In the genomic region with DNA sequence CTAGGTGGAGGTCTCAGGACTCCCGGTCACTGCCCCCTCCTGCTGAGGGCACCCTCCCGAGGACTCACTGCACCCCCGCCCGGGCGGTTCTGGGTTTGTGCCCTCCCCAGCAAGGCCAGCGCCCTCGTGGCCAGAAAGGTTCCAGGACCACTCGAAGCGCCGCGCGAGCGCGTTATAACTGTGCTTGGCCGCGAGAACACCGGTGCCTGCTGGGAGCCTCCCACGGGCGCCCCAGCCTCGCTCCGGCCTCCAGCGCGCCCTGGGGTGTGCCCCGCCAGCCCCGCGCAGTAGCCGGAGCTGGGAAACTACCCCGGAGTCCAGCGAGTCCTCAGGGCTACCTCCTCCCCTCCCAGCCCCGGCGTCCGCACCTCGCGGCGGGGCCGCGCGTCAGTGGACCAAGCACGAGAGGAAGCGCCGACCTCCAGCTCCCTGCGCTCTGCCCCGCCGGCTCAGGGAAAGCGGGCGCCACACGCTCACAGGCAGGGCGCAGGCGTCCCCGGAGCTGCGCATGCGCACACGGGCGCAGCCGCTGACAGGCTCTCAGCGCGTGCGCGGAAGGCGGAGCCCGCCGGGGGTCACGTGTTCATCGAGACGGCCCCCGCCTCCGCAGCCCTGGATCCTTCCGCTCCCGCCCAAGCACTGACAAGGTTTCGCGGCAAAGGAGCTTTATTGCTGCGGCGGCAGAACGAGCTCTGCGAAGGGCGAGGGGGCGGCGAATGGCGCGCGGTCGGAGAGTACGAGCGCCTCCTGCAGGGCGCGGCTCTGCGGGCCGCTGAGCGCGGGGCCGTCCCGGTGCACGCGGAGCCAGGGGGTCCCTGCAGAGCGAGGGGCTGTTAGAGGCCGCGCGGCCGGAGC, we compare ENCODE assay signal across 8 cellular contexts. TPM values are rescaled to one million over a fixed set of nuclear protein-coding genes. Genes with fewer than 3 reads are reported as not detected.
DNase-seq lines count a peak whose midpoint lies in the region; ATAC-seq and TF ChIP-seq lines count a peak whose summit lies in the region.

A gene with protein sequence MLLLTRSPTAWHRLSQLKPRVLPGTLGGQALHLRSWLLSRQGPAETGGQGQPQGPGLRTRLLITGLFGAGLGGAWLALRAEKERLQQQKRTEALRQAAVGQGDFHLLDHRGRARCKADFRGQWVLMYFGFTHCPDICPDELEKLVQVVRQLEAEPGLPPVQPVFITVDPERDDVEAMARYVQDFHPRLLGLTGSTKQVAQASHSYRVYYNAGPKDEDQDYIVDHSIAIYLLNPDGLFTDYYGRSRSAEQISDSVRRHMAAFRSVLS (minus strand): TSS at position 495 of the 855 bp plus-strand sequence. CDS start 1,187 bp downstream, outside the sequence.

- no peaks in the 10 kb centered on the region for H3K9me3 ChIP-seq in DOHH2 (ENCODE audit: control insufficient read depth, insufficient read depth, low read length)

- peaks cover 29% of the 10 kb centered on the region for H3K4me1 ChIP-seq in DOHH2 (ENCODE audit: control insufficient read depth, low read length)

- H3K79me2 ChIP-seq in DOHH2 (ENCODE audit: control insufficient read depth, low read length), result peaks cover 51% of the 10 kb centered on the region

- H3K4me3 ChIP-seq in DOHH2 (ENCODE audit: low read length) (peak within 1 kb of the TSS; percentile 93), fibroblast of pulmonary artery (replicated peaks; ENCODE audit: low read depth, low read length) (peak within 1 kb of the TSS; percentile 74)

- H4K20me1 ChIP-seq in DOHH2 (ENCODE audit: control insufficient read depth, insufficient read depth, low read depth, low read length), result no peaks in the 10 kb centered on the region

- H3F3A ChIP-seq in DOHH2 (ENCODE audit: control insufficient read depth, insufficient read depth), result peaks cover 21% of the 10 kb centered on the region

- peak within 1 kb of the TSS; percentile 83 for H3K27ac ChIP-seq in DOHH2 (ENCODE audit: low read depth, low read length)

- H3K4me1 Mint-ChIP-seq in nephron progenitor cell, result peaks cover 23% of the 10 kb centered on the region
- peaks cover 26% of the 10 kb centered on the region for H3K4me1 Mint-ChIP-seq in stimulated activated naive CD8-positive, alpha-beta T cell treated with anti-CD3 and anti-CD28 coated beads, Interleukin-15, Interleukin-2, amounts not matched to agents 100 ng/mL and 50 ng/mL, for 24 hours (ENCODE audit: low read depth)

- H3K9me3 Mint-ChIP-seq in nephron progenitor cell, result no peaks in the 10 kb centered on the region
- H3K9me3 Mint-ChIP-seq in stimulated activated naive CD8-positive, alpha-beta T cell treated with anti-CD3 and anti-CD28 coated beads, Interleukin-15, Interleukin-2, amounts not matched to agents 100 ng/mL and 50 ng/mL, for 24 hours, result no peaks in the 10 kb centered on the region

- TF ChIP-seq CTCF in DOHH2 (IDR thresholded peaks at IDR 0.05; ENCODE audit: low read depth, low read length, poor library complexity, severe bottlenecking), result no peak
- peak; percentile 11 for TF ChIP-seq CTCF in fibroblast of pulmonary artery (IDR thresholded peaks at IDR 0.05; ENCODE audit: low read length, missing control alignments)
- TF ChIP-seq CTCF in nephron progenitor cell (IDR thresholded peaks at IDR 0.05), result peak; percentile 34

- no peaks in the 10 kb centered on the region for H3K9me2 ChIP-seq in DOHH2 (replicated peaks; ENCODE audit: control insufficient read depth, low read length)

- peaks cover 46% of the 10 kb centered on the region for H3K36me3 ChIP-seq in DOHH2 (ENCODE audit: control insufficient read depth, low read length)

- no peaks in the 10 kb centered on the region for H3K27me3 ChIP-seq in DOHH2 (ENCODE audit: control insufficient read depth, low read length)

- peaks cover 12% of the 10 kb centered on the region for H3K36me3 Mint-ChIP-seq in nephron progenitor cell (ENCODE audit: low read depth)
- H3K36me3 Mint-ChIP-seq in stimulated activated naive CD8-positive, alpha-beta T cell treated with anti-CD3 and anti-CD28 coated beads, Interleukin-15, Interleukin-2, amounts not matched to agents 100 ng/mL and 50 ng/mL, for 24 hours (ENCODE audit: low read depth), result peaks cover 23% of the 10 kb centered on the region

- H3K4me3 Mint-ChIP-seq in nephron progenitor cell, result peak within 1 kb of the TSS; percentile 92
- H3K4me3 Mint-ChIP-seq in stimulated activated naive CD8-positive, alpha-beta T cell treated with anti-CD3 and anti-CD28 coated beads, Interleukin-15, Interleukin-2, amounts not matched to agents 100 ng/mL and 50 ng/mL, for 24 hours, result peak within 1 kb of the TSS; percentile 93

- H3K27ac Mint-ChIP-seq in nephron progenitor cell, result peak within 1 kb of the TSS; percentile 90
- H3K27ac Mint-ChIP-seq in stimulated activated naive CD8-positive, alpha-beta T cell treated with anti-CD3 and anti-CD28 coated beads, Interleukin-15, Interleukin-2, amounts not matched to agents 100 ng/mL and 50 ng/mL, for 24 hours, result peak within 1 kb of the TSS; percentile 89

- peak; percentile 95 for DNase-seq in LHCN-M2 (ENCODE audit: low read depth)
- DNase-seq in RPMI8226, result peak; percentile 98
- DNase-seq in activated T-helper 9 cell treated with anti-CD3 and anti-CD28 coated beads, Interleukin-2, amount 50 U/mL, for 16 hours (ENCODE audit: low read depth), result peak; percentile 98
- peak; percentile 98 for DNase-seq in fibroblast of pulmonary artery (ENCODE audit: low read depth)
- DNase-seq in nephron progenitor cell, result peak; percentile 98

- H3K27me3 Mint-ChIP-seq in nephron progenitor cell (ENCODE audit: low read depth, poor library complexity), result peaks cover 29% of the 10 kb centered on the region
- no peaks in the 10 kb centered on the region for H3K27me3 Mint-ChIP-seq in stimulated activated naive CD8-positive, alpha-beta T cell treated with anti-CD3 and anti-CD28 coated beads, Interleukin-15, Interleukin-2, amounts not matched to agents 100 ng/mL and 50 ng/mL, for 24 hours

- peak within 1 kb of the TSS; percentile 97 for H3K4me2 ChIP-seq in DOHH2 (ENCODE audit: low read length)

- ATAC-seq in GM21786 (IDR thresholded peaks at IDR 0.05; ENCODE audit: unreplicated experiment), result peak; percentile 32

RNA-seq across cellular contexts. Expression of the gene that starts here (rescaled TPM):
- 7.4 and 7.7 TPM in 2 replicates for total RNA-seq in LHCN-M2 (2014; rRNA removed)
- polyA plus RNA-seq in LHCN-M2 (2012), result 2.8 TPM

Comparison
In these comparisons a context has a peak if more than half of its experiments do, and no peak if none do; other contexts are left out.
1. Peak in every context shown above with its lines: DNase-seq, ATAC-seq, H3K4me3 ChIP-seq and H3K27ac ChIP-seq.